16 cellular contexts compared by ENCODE assay signal in the genomic region with DNA sequence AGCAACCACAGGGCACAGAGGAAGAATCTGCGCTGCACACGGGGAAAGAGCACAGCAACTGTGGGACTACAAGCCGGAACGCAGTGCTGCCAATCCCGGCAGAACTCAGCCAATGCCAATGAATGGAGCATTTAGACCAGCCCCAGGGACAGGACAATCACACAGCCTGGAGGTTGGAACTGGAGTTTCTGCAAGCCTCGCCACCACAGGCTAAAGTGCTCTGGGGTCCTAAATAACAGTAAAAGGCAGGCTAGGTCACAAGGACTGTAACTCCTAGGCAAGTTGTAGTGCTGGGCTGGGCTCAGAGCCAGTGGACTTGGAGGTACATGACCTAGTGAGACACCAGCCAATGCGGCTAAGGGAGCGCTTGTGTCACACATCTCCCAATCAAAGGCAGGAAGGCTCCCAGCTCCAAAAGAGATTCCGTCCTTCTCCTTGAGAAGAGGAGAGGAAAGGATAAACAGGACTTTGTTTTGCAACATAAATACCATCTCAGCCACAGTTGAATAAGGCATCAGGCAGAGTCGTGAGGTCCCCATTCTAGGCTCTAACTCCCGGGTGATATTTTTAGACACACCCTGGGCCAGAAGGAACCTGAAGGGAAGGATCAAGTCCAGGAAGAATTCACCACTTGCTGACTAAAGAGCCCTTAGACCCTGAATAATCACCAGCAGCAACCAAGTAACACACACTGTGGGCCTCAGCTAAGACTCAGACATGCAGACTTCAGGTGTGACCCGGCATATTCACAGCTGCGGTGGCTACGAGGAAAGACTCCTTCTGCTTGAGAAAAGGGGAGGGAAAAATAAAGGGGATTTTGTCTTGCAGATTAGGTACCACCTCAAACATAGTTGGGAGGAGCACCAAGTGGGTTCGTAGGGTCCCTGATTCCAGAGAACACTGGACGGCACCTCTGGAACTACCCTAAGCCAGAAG.
A peak's percentile ranks its signal among the peaks of the same experiment; 100 is the strongest.
DNase-seq lines count a peak whose midpoint lies in the region; ATAC-seq and TF ChIP-seq lines count a peak whose summit lies in the region.
"Had no signal": no experiment of that assay in that cellular context is flagged by ENCODE, and none has a peak within 500 bp of the region (broad histone marks: within the 10 kb centered on the region; RNA-seq: fewer than 3 reads in every experiment).

No MANE protein-coding gene starts in this region.

- H3K23ac ChIP-seq in mesenchymal stem cell (ENCODE audit: low read length in 2 of 2) = no peak overlapping the region

- H3K36me3 Mint-ChIP-seq in activated T-cell treated with anti-CD3 and anti-CD28 coated beads, Interleukin-2, amount 50 U/mL, for 24 hours (ENCODE audit: low read depth) = peaks cover 37% of the 10 kb centered on the region
- H3K36me3 Mint-ChIP-seq in activated T-cell treated with anti-CD3 and anti-CD28 coated beads, Interleukin-2, amount 50 U/mL, for 72 hours (ENCODE audit: insufficient read depth in 2 of 2) = peaks cover 2 to 18% of the 10 kb centered on the region in 2 donors
- H3K36me3 Mint-ChIP-seq in T-cell = peaks cover 49% of the 10 kb centered on the region
- H3K36me3 Mint-ChIP-seq in CD14-positive monocyte = peaks cover 34 to 58% of the 10 kb centered on the region in 2 donors

- no peak overlapping the region for H4K8ac ChIP-seq in mesenchymal stem cell (ENCODE audit: low read length)

- no peak overlapping the region for H3K27ac ChIP-seq in mesenchymal stem cell (ENCODE audit: low read length, poor library complexity, severe bottlenecking)
- no peak overlapping the region for H3K27ac ChIP-seq in aorta (ENCODE audit: low read depth in 1 of 2, low read length in 2 of 2)
- H3K27ac ChIP-seq: GM23248, SJCRH30, WERI-Rb-1 had no signal

- POLR2A ChIA-PET in T-cell (lab: Charles Lee) = no interaction called here

- H3K27ac Mint-ChIP-seq in activated T-cell treated with anti-CD3 and anti-CD28 coated beads, Interleukin-2, amount 50 U/mL, for 24 hours = peak overlapping the region; percentile 38
- no peak overlapping the region for H3K27ac Mint-ChIP-seq in activated T-cell treated with anti-CD3 and anti-CD28 coated beads, Interleukin-2, amount 50 U/mL, for 72 hours
- H3K27ac Mint-ChIP-seq in T-cell = no peak overlapping the region
- H3K27ac Mint-ChIP-seq in CD14-positive monocyte = peak overlapping the region in 3 of 7 donors; percentile 11 to 44 (median 42)

- H3K4me1 Mint-ChIP-seq in activated T-cell treated with anti-CD3 and anti-CD28 coated beads, Interleukin-2, amount 50 U/mL, for 24 hours (ENCODE audit: low read depth) = peaks cover 42% of the 10 kb centered on the region
- peaks cover 25% of the 10 kb centered on the region for H3K4me1 Mint-ChIP-seq in activated T-cell treated with anti-CD3 and anti-CD28 coated beads, Interleukin-2, amount 50 U/mL, for 72 hours (ENCODE audit: low read depth)
- peaks cover 42 to 51% (median 48%) of the 10 kb centered on the region in 3 donors for H3K4me1 Mint-ChIP-seq in T-cell
- peaks cover 2% of the 10 kb centered on the region for H3K4me1 Mint-ChIP-seq in CD14-positive monocyte

- H2BK12ac ChIP-seq in mesenchymal stem cell (ENCODE audit: low read length in 2 of 2) = no peak overlapping the region

- no peak overlapping the region for H2BK5ac ChIP-seq in mesenchymal stem cell (ENCODE audit: low read depth, low read length, poor library complexity, severe bottlenecking)

- 94% methylated on average over 13 of the region's 16 CpGs for WGBS in mesenchymal stem cell
- WGBS in aorta, 2 donors = 46 to 51% methylated on average over 16 of the region's 16 CpGs

- H2BK120ac ChIP-seq in mesenchymal stem cell (ENCODE audit: low read depth, low read length) = no peak overlapping the region

- intact Hi-C loops in aorta (cut with DNase I) = no loop called here
- intact Hi-C loops in CD14-positive monocyte (cut with micrococcal nuclease) = no loop called here

- no peak overlapping the region for H3K4me3 ChIP-seq in fibroblast of pulmonary artery (replicated peaks; ENCODE audit: low read depth, low read length)
- H3K4me3 ChIP-seq in mesenchymal stem cell (ENCODE audit: insufficient read depth in 1 of 2, low read depth in 1 of 2, low read length in 2 of 2) = no peak overlapping the region
- H3K4me3 ChIP-seq in aorta (ENCODE audit: low read length in 2 of 2) = no peak overlapping the region
- H3K4me3 ChIP-seq: GM23248, lung, SJCRH30 had no signal

- no peaks in the 10 kb centered on the region for H3K27me3 ChIP-seq in mesenchymal stem cell (ENCODE audit: control insufficient read depth in 1 of 2, insufficient read depth in 1 of 2, low read length in 2 of 2)
- no peaks in the 10 kb centered on the region for H3K27me3 ChIP-seq in aorta (ENCODE audit: control insufficient read depth in 1 of 2, insufficient read depth in 2 of 2, low read length in 1 of 2)
- H3K27me3 ChIP-seq: SJCRH30 had no signal

- no peak overlapping the region for H3K9ac ChIP-seq in mesenchymal stem cell (ENCODE audit: low read length)
- H3K9ac ChIP-seq: GM23248 had no signal

- ATAC-seq in activated T-cell treated with anti-CD3 and anti-CD28 coated beads, Interleukin-2, amount 50 U/mL, for 72 hours (replicated peaks in 1 of 2) = no peak
- ATAC-seq in aorta (ENCODE audit: low FRiP score) = peak; percentile 62
- ATAC-seq in activated CD4-positive, CD25-positive, alpha-beta regulatory T cell treated with anti-CD3 and anti-CD28 coated beads, Interleukin-2, amount 50 U/mL, for 24 hours = no peak
- ATAC-seq in T-cell (replicated peaks in 1 of 4) = no peak

- H2BK15ac ChIP-seq in mesenchymal stem cell (ENCODE audit: low read depth, poor library complexity, severe bottlenecking) = no peak overlapping the region

- no peak overlapping the region for H3K4me2 ChIP-seq in mesenchymal stem cell (ENCODE audit: low read length, poor library complexity, severe bottlenecking)

- no peak overlapping the region for H3K4ac ChIP-seq in mesenchymal stem cell (ENCODE audit: low read depth in 1 of 2, low read length in 2 of 2)

- H3K27me3 Mint-ChIP-seq in activated T-cell treated with anti-CD3 and anti-CD28 coated beads, Interleukin-2, amount 50 U/mL, for 24 hours = no peaks in the 10 kb centered on the region
- no peaks in the 10 kb centered on the region for H3K27me3 Mint-ChIP-seq in activated T-cell treated with anti-CD3 and anti-CD28 coated beads, Interleukin-2, amount 50 U/mL, for 72 hours (ENCODE audit: low read depth)
- H3K27me3 Mint-ChIP-seq in T-cell = no peaks in the 10 kb centered on the region
- H3K27me3 Mint-ChIP-seq in CD14-positive monocyte (ENCODE audit: low read depth in 3 of 3) = no peaks in the 10 kb centered on the region

- no peak for TF ChIP-seq CTCF in fibroblast of pulmonary artery (IDR thresholded peaks at IDR 0.05; ENCODE audit: low read length, missing control alignments)
- no peak for TF ChIP-seq CTCF in CD14-positive monocyte (IDR thresholded peaks at IDR 0.05)

- H3K36me3 ChIP-seq in mesenchymal stem cell (ENCODE audit: control insufficient read depth in 1 of 2, insufficient read depth in 2 of 2, low read depth in 1 of 2, low read length in 2 of 2) (peaks cover 15 to 17% of the 10 kb centered on the region in 2 experiments), aorta (ENCODE audit: control insufficient read depth in 1 of 2, insufficient read depth in 2 of 2, low read length in 1 of 2) (peaks cover 0 to 2% of the 10 kb centered on the region in 2 donors)
- H3K36me3 ChIP-seq: WERI-Rb-1 had no signal

- H3K4me1 ChIP-seq in mesenchymal stem cell (ENCODE audit: control insufficient read depth, insufficient read depth, low read depth, low read length) = no peaks in the 10 kb centered on the region
- no peaks in the 10 kb centered on the region for H3K4me1 ChIP-seq in aorta (ENCODE audit: control insufficient read depth in 1 of 2, insufficient read depth in 2 of 2, low read length in 2 of 2)
- H3K4me1 ChIP-seq: SJCRH30 had no signal

- no peak overlapping the region for H2AFZ ChIP-seq in mesenchymal stem cell (ENCODE audit: low read depth, low read length)
- H2AFZ ChIP-seq: GM23248 had no signal

- CTCF ChIA-PET in T-cell (lab: Charles Lee) = no interaction called here

- no peak overlapping the region for H2AK5ac ChIP-seq in mesenchymal stem cell (ENCODE audit: low read length, severe bottlenecking)

- H3K18ac ChIP-seq in mesenchymal stem cell (ENCODE audit: low read depth in 1 of 2, low read length in 2 of 2) = peak overlapping the region in 1 of 2 experiments; percentile 11

- no peak overlapping the region for H3K14ac ChIP-seq in mesenchymal stem cell (ENCODE audit: low read length in 2 of 2)

- peaks cover 27% of the 10 kb centered on the region for H3K79me1 ChIP-seq in mesenchymal stem cell (replicated peaks; ENCODE audit: low read length, poor library complexity, severe bottlenecking)

- H3K9me3 ChIP-seq in mesenchymal stem cell (ENCODE audit: control insufficient read depth, low read length) = no peaks in the 10 kb centered on the region
- no peaks in the 10 kb centered on the region for H3K9me3 ChIP-seq in aorta (ENCODE audit: control insufficient read depth, low read length)
- H3K9me3 ChIP-seq: SJCRH30 had no signal

- H3K9me3 Mint-ChIP-seq in activated T-cell treated with anti-CD3 and anti-CD28 coated beads, Interleukin-2, amount 50 U/mL, for 24 hours = peaks cover 2% of the 10 kb centered on the region
- no peaks in the 10 kb centered on the region for H3K9me3 Mint-ChIP-seq in activated T-cell treated with anti-CD3 and anti-CD28 coated beads, Interleukin-2, amount 50 U/mL, for 72 hours
- H3K9me3 Mint-ChIP-seq in T-cell (no peaks in the 10 kb centered on the region), CD14-positive monocyte (peaks cover 0 to 2% (median 0%) of the 10 kb centered on the region in 7 donors)

- H3K4me3 Mint-ChIP-seq in activated T-cell treated with anti-CD3 and anti-CD28 coated beads, Interleukin-2, amount 50 U/mL, for 24 hours = no peak overlapping the region
- H3K4me3 Mint-ChIP-seq in activated T-cell treated with anti-CD3 and anti-CD28 coated beads, Interleukin-2, amount 50 U/mL, for 72 hours = no peak overlapping the region
- no peak overlapping the region for H3K4me3 Mint-ChIP-seq in T-cell
- H3K4me3 Mint-ChIP-seq in CD14-positive monocyte = no peak overlapping the region

- DNase-seq in activated T-cell treated with anti-CD3 and anti-CD28 coated beads, Interleukin-2, amount 50 U/mL, for 24 hours = no peak
- DNase-seq in activated T-cell treated with anti-CD3 and anti-CD28 coated beads, Interleukin-2, amount 50 U/mL, for 72 hours = no peak
- DNase-seq in fibroblast of pulmonary artery (ENCODE audit: low read depth) (peak; percentile 7), mesenchymal stem cell (peak; percentile 29), aorta (peak in 1 of 2 donors; percentile 51), T-cell (no peak), CD14-positive monocyte (ENCODE audit: low spot score) (no peak)
- DNase-seq: 8988T, activated T-cell treated with anti-CD3 and anti-CD28 coated beads for 4 hours, GM23248, NCI-H1417, NCI-H526, SJCRH30, WERI-Rb-1 had no signal

- H4K91ac ChIP-seq in mesenchymal stem cell (ENCODE audit: low read length) = no peak overlapping the region

Comparison
In these comparisons a context has a peak if more than half of its experiments do, and no peak if none do; other contexts are left out.
1. DNase-seq: peak in fibroblast of pulmonary artery (single experiment) and mesenchymal stem cell (single experiment); none in activated T-cell treated with anti-CD3 and anti-CD28 coated beads, Interleukin-2, amount 50 U/mL, for 24 hours (single experiment), activated T-cell treated with anti-CD3 and anti-CD28 coated beads, Interleukin-2, amount 50 U/mL, for 72 hours (0 of 2), T-cell (0 of 34) and CD14-positive monocyte (single experiment).